9 cellular contexts compared by ENCODE assay signal in genomic region chr6:146542881-146543210, GRCh38. TPM values are rescaled to one million over a fixed set of nuclear protein-coding genes. Genes with fewer than 3 reads are reported as not detected.
DNase-seq lines count a peak whose midpoint lies in the region; ATAC-seq and TF ChIP-seq lines count a peak whose summit lies in the region.
"Had no signal": no experiment of that assay in that cellular context is flagged by ENCODE, and none has a peak within 500 bp of the region (broad histone marks: within the 10 kb centered on the region; RNA-seq: fewer than 3 reads in every experiment).

No MANE protein-coding gene starts in this region.

- no peak for DNase-seq in activated naive CD4-positive, alpha-beta T cell treated with anti-CD3 and anti-CD28 coated beads, Interleukin-2, amount 10 ng/mL, durations not matched to agents 7 days and 5 days
- DNase-seq in activated naive CD4-positive, alpha-beta T cell (lab: John Stamatoyannopoulos, UW), result no peak
- DNase-seq in mucosa of descending colon (no peak), type B pancreatic cell (ENCODE audit: extremely low spot score, unreplicated experiment) (no peak), CD1c-positive myeloid dendritic cell (ENCODE audit: extremely low spot score) (no peak), NCI-H2171 (lab: John Stamatoyannopoulos, UW) (no peak), GF-D8 (lab: John Stamatoyannopoulos, UW) (no peak)
- DNase-seq: NCI-H1417 treated with DMSO at 0.1 percent for 48 hours had no signal

- no peak overlapping the region for H3K27ac Mint-ChIP-seq in activated naive CD4-positive, alpha-beta T cell treated with anti-CD3 and anti-CD28 coated beads, Interleukin-2, amount 10 ng/mL, durations not matched to agents 7 days and 5 days
- peak overlapping the region; percentile 65 for H3K27ac Mint-ChIP-seq in dendritic cell treated with granulocyte-macrophage colony-stimulating factor and Interleukin-4, amounts not matched to agents 40 ng/mL and 50 ng/mL, for 4 days
- H3K27ac Mint-ChIP-seq in type B pancreatic cell, result peak overlapping the region; percentile 76

- H3K36me3 ChIP-seq in mucosa of descending colon (ENCODE audit: low read depth), result no peaks in the 10 kb centered on the region

- peak overlapping the region; percentile 7 for H3K4me3 Mint-ChIP-seq in activated naive CD4-positive, alpha-beta T cell treated with anti-CD3 and anti-CD28 coated beads, Interleukin-2, amount 10 ng/mL, durations not matched to agents 7 days and 5 days
- peak overlapping the region; percentile 13 for H3K4me3 Mint-ChIP-seq in dendritic cell treated with granulocyte-macrophage colony-stimulating factor and Interleukin-4, amounts not matched to agents 40 ng/mL and 50 ng/mL, for 4 days
- H3K4me3 Mint-ChIP-seq in type B pancreatic cell, result peak overlapping the region; percentile 51

- CTCF ChIA-PET in activated naive CD4-positive, alpha-beta T cell treated with anti-CD3 and anti-CD28 coated beads, Interleukin-2, amount 10 ng/mL, durations not matched to agents 7 days and 5 days (lab: Charles Lee), result no interaction called here

- H3K27me3 Mint-ChIP-seq in activated naive CD4-positive, alpha-beta T cell treated with anti-CD3 and anti-CD28 coated beads, Interleukin-2, amount 10 ng/mL, durations not matched to agents 7 days and 5 days, result peaks cover 33% of the 10 kb centered on the region
- H3K27me3 Mint-ChIP-seq in dendritic cell treated with granulocyte-macrophage colony-stimulating factor and Interleukin-4, amounts not matched to agents 40 ng/mL and 50 ng/mL, for 4 days, result no peaks in the 10 kb centered on the region
- H3K27me3 Mint-ChIP-seq in type B pancreatic cell, result peaks cover 3% of the 10 kb centered on the region

- no peaks in the 10 kb centered on the region for H3K36me3 Mint-ChIP-seq in activated naive CD4-positive, alpha-beta T cell treated with anti-CD3 and anti-CD28 coated beads, Interleukin-2, amount 10 ng/mL, durations not matched to agents 7 days and 5 days
- peaks cover 24% of the 10 kb centered on the region for H3K36me3 Mint-ChIP-seq in dendritic cell treated with granulocyte-macrophage colony-stimulating factor and Interleukin-4, amounts not matched to agents 40 ng/mL and 50 ng/mL, for 4 days (ENCODE audit: low read depth)
- no peaks in the 10 kb centered on the region for H3K36me3 Mint-ChIP-seq in type B pancreatic cell

- TF ChIP-seq CTCF in mucosa of descending colon (IDR thresholded peaks at IDR 0.05), result no peak
- TF ChIP-seq CTCF in type B pancreatic cell (conservative IDR thresholded peaks at IDR 0.05), result no peak

- H3K4me3 ChIP-seq in mucosa of descending colon, result peak overlapping the region; percentile 62

- H3K9me3 ChIP-seq in mucosa of descending colon, result no peaks in the 10 kb centered on the region

- intact Hi-C loops in dendritic cell treated with granulocyte-macrophage colony-stimulating factor and Interleukin-4, amounts not matched to agents 40 ng/mL and 50 ng/mL, for 4 days (cut with micrococcal nuclease), result loop anchor here (1.0 to 5.0 kb wide), 3 partner anchors 157 to 251 kb away; no protein-coding TSS in a partner anchor
- intact Hi-C loops in mucosa of descending colon (cut with DNase I, micrococcal nuclease), result loop anchor here in 1 of 2 donors (2.0 kb wide), 1 partner anchor 158 kb away; no protein-coding TSS in a partner anchor

- no peaks in the 10 kb centered on the region for H3K9me3 Mint-ChIP-seq in activated naive CD4-positive, alpha-beta T cell treated with anti-CD3 and anti-CD28 coated beads, Interleukin-2, amount 10 ng/mL, durations not matched to agents 7 days and 5 days
- H3K9me3 Mint-ChIP-seq in dendritic cell treated with granulocyte-macrophage colony-stimulating factor and Interleukin-4, amounts not matched to agents 40 ng/mL and 50 ng/mL, for 4 days, result no peaks in the 10 kb centered on the region
- H3K9me3 Mint-ChIP-seq in type B pancreatic cell, result no peaks in the 10 kb centered on the region

- ATAC-seq in mucosa of descending colon, result no peak

- H3K4me1 ChIP-seq in mucosa of descending colon (ENCODE audit: low read depth), result peaks cover 18% of the 10 kb centered on the region

- H3K4me1 Mint-ChIP-seq in activated naive CD4-positive, alpha-beta T cell treated with anti-CD3 and anti-CD28 coated beads, Interleukin-2, amount 10 ng/mL, durations not matched to agents 7 days and 5 days, result peaks cover 9% of the 10 kb centered on the region
- peaks cover 28% of the 10 kb centered on the region for H3K4me1 Mint-ChIP-seq in dendritic cell treated with granulocyte-macrophage colony-stimulating factor and Interleukin-4, amounts not matched to agents 40 ng/mL and 50 ng/mL, for 4 days (ENCODE audit: low read depth)
- peaks cover 22% of the 10 kb centered on the region for H3K4me1 Mint-ChIP-seq in type B pancreatic cell (ENCODE audit: unreplicated experiment)

RNA-seq across cellular contexts. Expression of gene RAB32, which starts 0.8 kb away (rescaled TPM):
- total RNA-seq in mucosa of descending colon (10 to 100 TPM; 28.7 to 39.9 (median 30.6) TPM), type B pancreatic cell (ENCODE audit: low replicate concordance) (19.1 and 21.9 TPM in 2 replicates)

RNA-seq across cellular contexts. Expression of gene ADGB, which starts 55.9 kb away (rescaled TPM):
- 1 to 10 TPM in 2 of 3 donors, under 1 TPM in 1; 0.70 to 2.2 (median 2.1) TPM for total RNA-seq in mucosa of descending colon
- 0.31 TPM in 1 of 2 replicates, not detected in the other for total RNA-seq in type B pancreatic cell (ENCODE audit: low replicate concordance)
